In the genomic region with DNA sequence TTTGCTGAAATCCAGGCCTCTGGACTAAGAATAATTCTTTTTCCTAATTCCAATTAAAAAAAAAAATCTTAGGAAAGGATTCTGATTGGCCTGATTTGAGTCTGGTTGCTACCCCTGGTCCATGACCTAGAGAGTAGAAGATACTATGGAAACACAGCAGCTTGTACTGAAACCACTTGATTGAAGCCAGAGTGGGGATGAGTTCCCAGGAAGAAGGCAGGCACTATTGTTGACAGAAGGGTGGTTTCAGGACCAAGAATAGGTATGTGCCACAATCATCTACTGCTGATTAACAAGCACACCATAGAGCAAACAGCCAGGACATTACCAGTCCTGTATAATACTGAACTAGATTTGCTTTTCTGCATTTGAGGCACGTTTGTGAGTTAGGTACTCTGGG, we compare ENCODE assay signal across 25 cellular contexts.
"Had no signal": no experiment of that assay in that cellular context is flagged by ENCODE, and none has a peak within 500 bp of the region (broad histone marks: within the 10 kb centered on the region; RNA-seq: fewer than 3 reads in every experiment).

No MANE protein-coding gene starts in this region.

- H3K9me3 ChIP-seq: SK-N-SH had no signal

- H3K27ac ChIP-seq: KMS-11, RWPE1 had no signal

- DNase-seq: Kasumi-1; MM.1S; MV-4-11; NCI-H1048; NCI-H1105 treated with DMSO at 0.1 percent for 48 hours; NCI-H1417 treated with DMSO at 0.1 percent for 48 hours; NCI-H146; NCI-H1694 treated with DMSO at 0.1 percent for 48 hours; NCI-H1930; NCI-H2081; NCI-H2107; NCI-H2227 treated with DMSO at 0.1 percent for 48 hours; NCI-H524; NCI-H526 treated with DMSO at 0.1 percent for 48 hours; NCI-H774; NK-92 treated with Interleukin-12 subunit alpha and Interleukin-12 subunit beta, amount 100 ng/mL, for 24 hours; SHP77; SK-N-SH; SW 1271; T-cell had no signal

- ATAC-seq: K562, Panc1, PC-3, T-cell had no signal

- H3K4me3 ChIP-seq: K562 had no signal
